Comparison of ENCODE assay signal across 31 cellular contexts in the genomic region with DNA sequence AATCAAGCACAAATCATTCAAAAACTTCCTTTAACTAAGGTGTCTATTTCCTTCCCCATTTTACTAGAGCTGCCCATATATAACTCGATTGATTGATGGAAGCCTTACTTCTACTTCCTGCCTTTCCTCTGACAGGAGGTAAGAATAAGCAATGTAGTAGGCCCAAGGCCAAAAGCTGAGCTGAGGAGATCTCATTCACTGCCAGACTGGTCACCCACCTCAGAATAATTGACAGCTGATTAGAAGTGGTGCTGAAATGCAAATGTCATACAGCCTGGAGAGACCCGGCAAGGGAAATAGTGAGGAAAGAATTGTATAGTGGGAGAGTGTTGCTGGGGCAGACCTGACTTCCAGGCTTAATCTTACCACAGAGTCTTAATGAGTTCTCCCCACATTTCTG.
"Had no signal": no experiment of that assay in that cellular context is flagged by ENCODE, and none has a peak within 500 bp of the region (broad histone marks: within the 10 kb centered on the region; RNA-seq: fewer than 3 reads in every experiment).

No MANE protein-coding gene starts in this region.

- H3K27ac ChIP-seq: PC-9 had no signal

- H3K4me2 ChIP-seq: PC-9 had no signal

- H3K4me3 ChIP-seq: K562, PC-9 had no signal

- ATAC-seq: activated CD8-positive, alpha-beta T cell treated with anti-CD3 and anti-CD28 coated beads for 36 hours; activated T-cell treated with anti-CD3 and anti-CD28 coated beads, Interleukin-2, amount 50 U/mL, for 72 hours; activated T-helper 17 cell treated with anti-CD3 and anti-CD28 coated beads, Interleukin-2, amount 50 U/mL, for 72 hours; K562 had no signal

- DNase-seq: activated CD4-positive, alpha-beta T cell treated with anti-CD3 and anti-CD28 coated beads, Interleukin-2, amount 10 ng/mL, durations not matched to agents 24 days and 14 days; activated CD4-positive, alpha-beta T cell treated with anti-CD3 and anti-CD28 coated beads, Interleukin-2, amount 50 U/mL, for 4 hours; activated CD8-positive, alpha-beta T cell treated with anti-CD3 and anti-CD28 coated beads for 36 hours; activated effector memory CD4-positive, alpha-beta T cell treated with anti-CD3 and anti-CD28 coated beads, Interleukin-2, amount 50 U/mL, for 16 hours; activated naive CD4-positive, alpha-beta T cell; activated naive CD4-positive, alpha-beta T cell treated with anti-CD3 and anti-CD28 coated beads, Interleukin-2, amount 50 U/mL, for 16 hours; activated naive CD8-positive, alpha-beta T cell treated with anti-CD3 and anti-CD28 coated beads for 36 hours; activated T-cell treated with anti-CD3 and anti-CD28 coated beads, Interleukin-2, amount 50 U/mL, for 1 hour; activated T-cell treated with anti-CD3 and anti-CD28 coated beads, Interleukin-2, amount 50 U/mL, for 72 hours; amniotic stem cell; aorta; cerebellar nuclear complex; Karpas-422; NCI-H1105; NCI-H1417 treated with DMSO at 0.1 percent for 48 hours; NCI-H187 treated with DMSO at 0.1 percent for 48 hours; NCI-H2081; NCI-H2171 treated with DMSO at 0.1 percent for 48 hours; NCI-H2227 treated with DMSO at 0.1 percent for 48 hours; NCI-H446; NCI-H510A treated with DMSO at 0.1 percent for 48 hours; NCI-H526 treated with DMSO at 0.1 percent for 48 hours; NCI-H774; PC-9; Right ventricle myocardium superior; SW 1271; T-helper 1 cell; T-helper 2 cell; T-helper 9 cell had no signal
